In the genomic region with DNA sequence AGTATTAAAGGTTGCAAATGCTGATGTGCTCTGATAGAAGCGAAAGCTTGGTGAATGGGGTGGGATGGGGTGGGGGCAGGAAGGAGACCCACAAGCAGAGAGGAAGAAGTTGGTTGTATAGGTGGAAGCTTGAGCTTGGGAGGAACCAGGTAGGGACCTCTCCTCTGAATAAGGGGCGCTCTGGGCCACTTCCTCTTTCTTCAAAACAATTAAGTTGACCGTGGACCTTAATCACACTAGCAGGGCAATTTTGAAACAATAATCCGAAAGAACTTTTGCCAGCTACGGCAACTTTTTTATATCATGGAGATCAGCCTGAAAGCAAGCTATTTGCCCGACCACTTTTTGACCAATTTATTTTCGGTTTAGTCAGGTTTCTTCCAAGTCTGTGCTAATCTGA, we compare ENCODE assay signal across 1 cellular context.
TF ChIP-seq lines count a peak whose summit lies in the region.

No MANE protein-coding gene starts in this region.

TF ChIP-seq in H1, 55 proteins besides CTCF, POLR2A, EP300 and RAD21 (continued from another document):
- no peak for TF ChIP-seq ATF3 (IDR thresholded peaks at IDR 0.05; ENCODE audit: insufficient read depth, low read depth, low read length)
- TF ChIP-seq RFX5 (IDR thresholded peaks at IDR 0.05; ENCODE audit: borderline replicate concordance, low read depth, low read length), result no peak
- no peak for TF ChIP-seq SIX5 (IDR thresholded peaks at IDR 0.05; ENCODE audit: low read depth, low read length)
- TF ChIP-seq RBBP5 (IDR thresholded peaks at IDR 0.05; ENCODE audit: borderline replicate concordance, low read depth, low read length), result no peak
- no peak for TF ChIP-seq POLR2AphosphoS5 (IDR thresholded peaks at IDR 0.05; ENCODE audit: low read depth, low read length)
- no peak for TF ChIP-seq KDM1A (IDR thresholded peaks at IDR 0.05; ENCODE audit: borderline replicate concordance, low read length)
TF ChIP-seq in H1: peak in this region for 0.
